8 cellular contexts compared by ENCODE assay signal in the genomic region with DNA sequence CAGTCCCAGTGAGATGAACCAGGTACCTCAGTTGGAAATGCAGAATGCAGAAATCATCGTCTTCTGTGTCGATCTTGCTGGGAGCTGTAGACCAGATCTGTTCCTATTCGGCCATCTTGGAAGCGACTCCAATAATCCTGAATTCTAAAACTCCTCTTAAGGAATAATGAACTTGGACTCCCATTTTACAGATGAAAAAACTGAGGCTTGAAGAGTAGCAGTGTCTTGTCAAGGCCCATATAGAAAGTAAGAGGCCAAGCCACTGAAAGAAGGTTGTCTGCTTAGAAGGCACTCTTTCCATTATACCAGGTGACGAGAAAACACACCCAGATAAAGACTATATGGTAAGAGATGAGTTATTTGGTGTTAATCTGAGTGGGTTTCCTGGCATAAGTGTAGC.
"Had no signal": no experiment of that assay in that cellular context is flagged by ENCODE, and none has a peak within 500 bp of the region (broad histone marks: within the 10 kb centered on the region; RNA-seq: fewer than 3 reads in every experiment).

No MANE protein-coding gene starts in this region.

- H3K4me3 ChIP-seq: GM12878 had no signal

- ATAC-seq: GM12878 had no signal

- FAIRE-seq: G401.6, GM12878, GM12891, GM12892, GM18507, GM19239 had no signal

- DNase-seq: GDM1, GF-D8 had no signal
